Comparison of ENCODE assay signal across 1 cellular context in genomic region chr11:62124186-62125113, GRCh38.
TF ChIP-seq lines count a peak whose summit lies in the region.

No MANE protein-coding gene starts in this region.

TF ChIP-seq in IMR-90, 13 proteins besides CTCF, POLR2A, EP300 and RAD21 (continued from another document):
- TF ChIP-seq, protein P1, sequence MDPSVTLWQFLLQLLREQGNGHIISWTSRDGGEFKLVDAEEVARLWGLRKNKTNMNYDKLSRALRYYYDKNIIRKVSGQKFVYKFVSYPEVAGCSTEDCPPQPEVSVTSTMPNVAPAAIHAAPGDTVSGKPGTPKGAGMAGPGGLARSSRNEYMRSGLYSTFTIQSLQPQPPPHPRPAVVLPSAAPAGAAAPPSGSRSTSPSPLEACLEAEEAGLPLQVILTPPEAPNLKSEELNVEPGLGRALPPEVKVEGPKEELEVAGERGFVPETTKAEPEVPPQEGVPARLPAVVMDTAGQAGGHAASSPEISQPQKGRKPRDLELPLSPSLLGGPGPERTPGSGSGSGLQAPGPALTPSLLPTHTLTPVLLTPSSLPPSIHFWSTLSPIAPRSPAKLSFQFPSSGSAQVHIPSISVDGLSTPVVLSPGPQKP (IDR thresholded peaks at IDR 0.05; ENCODE audit: borderline replicate concordance, low read depth, low read length): no peak
- TF ChIP-seq RCOR1 (IDR thresholded peaks at IDR 0.05; ENCODE audit: insufficient replicate concordance, low read length): no peak
- no peak for TF ChIP-seq USF2 (IDR thresholded peaks at IDR 0.05; ENCODE audit: low read depth, low read length)
